Comparison of ENCODE assay signal across 9 cellular contexts in the genomic region with DNA sequence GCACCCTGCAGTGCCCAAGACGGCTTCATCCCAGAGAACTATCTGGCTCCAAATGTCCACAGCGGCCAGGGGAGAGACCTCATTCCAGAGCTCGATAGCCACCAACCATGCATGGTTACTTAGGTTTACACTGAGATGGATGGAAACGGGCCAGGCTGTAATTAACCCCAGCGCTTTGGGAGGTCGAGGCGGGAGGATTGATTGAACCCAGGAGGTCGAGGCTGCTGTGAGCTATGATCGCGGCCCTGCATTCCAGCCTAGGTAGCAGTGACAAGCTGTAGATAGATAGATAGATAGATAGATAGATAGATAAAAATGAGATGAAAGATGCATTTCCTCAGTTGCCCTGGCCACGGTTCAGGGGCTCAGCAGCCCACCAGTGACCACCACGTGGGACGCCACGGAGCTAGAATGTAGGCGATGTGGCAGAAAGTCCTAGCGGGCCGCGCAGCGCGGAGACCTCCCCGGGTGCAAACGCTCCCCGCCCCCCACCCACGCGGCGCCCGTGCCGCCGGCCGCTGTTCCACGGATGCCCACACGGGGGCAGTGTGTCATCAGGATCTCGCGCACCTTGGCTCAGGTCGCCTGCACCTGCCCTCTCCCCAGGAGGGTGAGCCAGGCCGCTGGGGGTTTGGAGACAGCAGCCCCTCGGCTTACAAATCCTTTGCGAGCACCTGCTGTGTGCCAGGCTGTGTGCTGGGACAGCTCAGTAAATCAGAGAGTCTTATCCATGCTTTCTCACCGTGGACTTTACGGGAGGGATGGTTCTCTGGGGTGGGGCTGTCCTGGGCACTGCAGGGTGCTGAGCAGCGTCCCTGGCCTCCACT. TPM values are rescaled to one million over a fixed set of nuclear protein-coding genes. Genes with fewer than 3 reads are reported as not detected.
DNase-seq lines count a peak whose midpoint lies in the region; ATAC-seq, FAIRE-seq and TF ChIP-seq lines count a peak whose summit lies in the region.
"Had no signal": no experiment of that assay in that cellular context is flagged by ENCODE, and none has a peak within 500 bp of the region (broad histone marks: within the 10 kb centered on the region; RNA-seq: fewer than 3 reads in every experiment).

No MANE protein-coding gene starts in this region.

- in situ Hi-C loops in K562 (cut with MboI) = no loop called here

- no peaks in the 10 kb centered on the region for H3K9me1 ChIP-seq in K562 (ENCODE audit: control insufficient read depth, insufficient read depth, low read length)

- FAIRE-seq in K562 (lab: Jason Lieb, UNC) = peak; percentile 19

- peak overlapping the region; percentile 81 for H3K4me2 ChIP-seq in K562 (ENCODE audit: insufficient read depth, low read length)

- BruUV-seq in K562 (replicated peaks; lab: Mats Ljungman, UMichigan) = no TSS peak

- H3K79me2 ChIP-seq in K562 (ENCODE audit: control insufficient read depth, insufficient read depth, low read length) = no peaks in the 10 kb centered on the region

- no peaks in the 10 kb centered on the region for H3K27me3 ChIP-seq in K562 (ENCODE audit: control insufficient read depth in 2 of 2, insufficient read depth in 2 of 2, low read length in 2 of 2)

- CTCF ChIA-PET in K562 (lab: Yijun Ruan, JAX; ENCODE audit: low intra/inter-chr PET ratio) = interaction anchor here (0.6 to 1.7 kb wide), 9 partner anchors 28 to 409 kb away, joined by 3 to 8 read pairs (median 4); no protein-coding TSS in a partner anchor

- intact Hi-C loops in K562 (cut with micrococcal nuclease) = loop anchor here (1.0 to 2.0 kb wide), 2 partner anchors 87 to 114 kb away; no protein-coding TSS in a partner anchor

- H3K36me3 ChIP-seq in K562 (ENCODE audit: control insufficient read depth, insufficient read depth, low read length) = no peaks in the 10 kb centered on the region

- H3K27ac ChIP-seq in K562 (ENCODE audit: extremely low read depth, low read depth, low read length) = no peak overlapping the region

- H2AFZ ChIP-seq in K562 (ENCODE audit: low read depth, low read length) = peak overlapping the region; percentile 75

- H3K4me3 ChIP-seq in K562 = no peak overlapping the region

- TF ChIP-seq EP300 in K562 (IDR thresholded peaks at IDR 0.05; ENCODE audit: low read length) = no peak

- TF ChIP-seq POLR2A in K562 (conservative IDR thresholded peaks at IDR 0.05) = no peak

- 12% methylated on average over 33 of the region's 41 CpGs for WGBS in K562 (ENCODE audit: insufficient coverage, low coverage, missing lambda C conversion rate)

- ATAC-seq in K562 (peak; percentile 74), GM21528 (IDR thresholded peaks at IDR 0.05; ENCODE audit: low FRiP score, unreplicated experiment) (no peak)

- peak; percentile 85 to 92 (median 91) for TF ChIP-seq CTCF in K562 (IDR thresholded peaks at IDR 0.05 in 2 of 3, conservative IDR thresholded peaks at IDR 0.05 in 1 of 3; ENCODE audit: insufficient read depth in 2 of 3, low read depth in 1 of 3, low read length in 3 of 3)

- peaks cover 8 to 18% of the 10 kb centered on the region in 2 experiments; a peak in 3 of 5 replicates for H3K4me1 ChIP-seq in K562 (replicated peaks in 1 of 2; ENCODE audit: control insufficient read depth in 2 of 2, insufficient read depth in 2 of 2, low read length in 2 of 2)

- H3K9me3 ChIP-seq in K562 (replicated peaks; ENCODE audit: control insufficient read depth, insufficient read depth, low read depth, low read length) = no peaks in the 10 kb centered on the region

- POLR2A ChIA-PET in K562 (lab: Yijun Ruan, JAX) = interaction anchor here (0.7 to 0.9 kb wide), 2 partner anchors 22 to 38 kb away, joined by 3 read pairs; no protein-coding TSS in a partner anchor

- no peaks in the 10 kb centered on the region for H4K20me1 ChIP-seq in K562 (replicated peaks; ENCODE audit: control insufficient read depth, insufficient read depth, low read length)

- peak; percentile 82 to 85 for TF ChIP-seq RAD21 in K562 (CRISPR knock-in tag; conservative IDR thresholded peaks at IDR 0.05 in 1 of 2, IDR thresholded peaks at IDR 0.05 in 1 of 2)

- peak overlapping the region; percentile 45 to 75; a peak in 1 of 4 replicates for H3K9ac ChIP-seq in K562 (ENCODE audit: insufficient read depth in 1 of 2, low read depth in 2 of 2, low read length in 2 of 2)

- DNase-seq in COR-L47 (lab: John Stamatoyannopoulos, UW) (peak; percentile 68), HuH-7.5 (ENCODE audit: low spot score) (peak; percentile 67), T-helper 22 cell (ENCODE audit: low read depth) (peak; percentile 35), K562 (ENCODE audit: extremely low read depth in 1 of 4, low spot score in 3 of 4) (peak; percentile 75 to 86 (median 81)), kidney glomerular epithelial cell (lab: John Stamatoyannopoulos, UW) (peak; percentile 46), SW480 (ENCODE audit: low spot score) (no peak)
- DNase-seq in stimulated activated CD4-positive, alpha-beta T cell treated with anti-CD3 and anti-CD28 coated beads, TNF-alpha, amount 100 ng/mL, for 1 hour (ENCODE audit: low read depth in 3 of 3, low spot score in 1 of 3) = peak in 2 of 3 donors; percentile 68 to 86

TF ChIP-seq in K562, 482 proteins besides CTCF, POLR2A, EP300 and RAD21 (continues in another document):
- TF ChIP-seq, protein P1, sequence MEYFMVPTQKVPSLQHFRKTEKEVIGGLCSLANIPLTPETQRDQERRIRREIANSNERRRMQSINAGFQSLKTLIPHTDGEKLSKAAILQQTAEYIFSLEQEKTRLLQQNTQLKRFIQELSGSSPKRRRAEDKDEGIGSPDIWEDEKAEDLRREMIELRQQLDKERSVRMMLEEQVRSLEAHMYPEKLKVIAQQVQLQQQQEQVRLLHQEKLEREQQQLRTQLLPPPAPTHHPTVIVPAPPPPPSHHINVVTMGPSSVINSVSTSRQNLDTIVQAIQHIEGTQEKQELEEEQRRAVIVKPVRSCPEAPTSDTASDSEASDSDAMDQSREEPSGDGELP (CRISPR knock-in tag; IDR thresholded peaks at IDR 0.05; ENCODE audit: borderline replicate concordance) = peak; percentile 50; the same call in 1 of the 2 replicates
- TF ChIP-seq NR2F6 (CRISPR knock-in tag; IDR thresholded peaks at IDR 0.05) (no peak), ZBTB7A (IDR thresholded peaks at IDR 0.05; ENCODE audit: borderline replicate concordance, control insufficient read depth, low read depth, low read length) (peak; percentile 76; the same call in 1 of the 2 replicates), EZH2 (IDR thresholded peaks at IDR 0.05; ENCODE audit: borderline replicate concordance, low read depth, low read length) (no peak)

RNA-seq across cellular contexts. Expression of a gene that starts 13.5 kb away (rescaled TPM):
- 147 and 335 TPM in 2 replicates for total RNA-seq in K562 (2011; cell fraction: chromatin; rRNA removed; ENCODE audit: low replicate concordance)
- 259 and 282 TPM in 2 replicates for total RNA-seq in K562 (2011; cell fraction: nucleolus; rRNA removed)
- 209 and 242 TPM in 2 replicates for total RNA-seq in K562 (2011; cell fraction: nucleoplasm; rRNA removed)
- 264 and 355 TPM in 2 replicates for total RNA-seq in K562 (2014; rRNA removed)
- 75.8 and 89.1 TPM in 2 replicates for total RNA-seq in K562 (2014; rRNA removed; fragmentation: Illumina TruSeq; extraction: Trizol)
- 172 and 178 TPM in 2 replicates for total RNA-seq in K562 (2015; rRNA removed; fragmentation: Illumina TruSeq; extraction: Trizol)
- 347 and 360 TPM in 2 replicates for total RNA-seq in K562 (2021)
- polyA plus RNA-seq in K562 (2011; rRNA removed) = 280 and 366 TPM in 2 replicates
- polyA plus RNA-seq in K562 (2011; cell fraction: cytosol; rRNA removed) = 357 and 770 TPM in 2 replicates
- 343 and 561 TPM in 2 replicates for polyA plus RNA-seq in K562 (2011; cell fraction: nucleus; rRNA removed)
- 396 and 430 TPM in 2 replicates for polyA plus RNA-seq in K562 (2012)
- polyA plus RNA-seq in K562 (2014; fragmentation: Illumina TruSeq; extraction: Trizol) = 235 and 381 TPM in 2 replicates
- polyA plus RNA-seq in K562 (2014; fragmentation: Nextera tagmentation; extraction: Ambion mirVana) = 1 to 10 TPM; 2.0 to 6.2 TPM
- polyA plus RNA-seq in K562 (2014; rRNA removed) = 316 and 334 TPM in 2 replicates
- 222 and 305 TPM in 2 replicates for polyA minus RNA-seq in K562 (2011; rRNA and poly(A)+ RNA removed)
- polyA minus RNA-seq in K562 (2011; cell fraction: cytosol; rRNA and poly(A)+ RNA removed) = 290 and 401 TPM in 2 replicates
- 64.5 and 71.5 TPM in 2 replicates for polyA minus RNA-seq in K562 (2011; cell fraction: nucleus; rRNA and poly(A)+ RNA removed)

RNA-seq across cellular contexts. Expression of a gene that starts 18.3 kb away (rescaled TPM):
- 18.8 and 42.3 TPM in 2 replicates for total RNA-seq in K562 (2011; cell fraction: chromatin; rRNA removed; ENCODE audit: low replicate concordance)
- 20.7 and 22.8 TPM in 2 replicates for total RNA-seq in K562 (2011; cell fraction: nucleolus; rRNA removed)
- total RNA-seq in K562 (2011; cell fraction: nucleoplasm; rRNA removed) = 12.6 and 17.6 TPM in 2 replicates
- 14.5 and 19.3 TPM in 2 replicates for total RNA-seq in K562 (2014; rRNA removed)
- total RNA-seq in K562 (2014; rRNA removed; fragmentation: Illumina TruSeq; extraction: Trizol) = 7.0 and 12.7 TPM in 2 replicates
- 13.4 and 16.5 TPM in 2 replicates for total RNA-seq in K562 (2015; rRNA removed; fragmentation: Illumina TruSeq; extraction: Trizol)
- total RNA-seq in K562 (2021) = 24.3 and 24.8 TPM in 2 replicates
- 3.6 and 9.7 TPM in 2 replicates for polyA plus RNA-seq in K562 (2011; rRNA removed)
- polyA plus RNA-seq in K562 (2011; cell fraction: cytosol; rRNA removed) = 11.1 and 14.7 TPM in 2 replicates
- polyA plus RNA-seq in K562 (2011; cell fraction: nucleus; rRNA removed) = 18.1 and 22.6 TPM in 2 replicates
- polyA plus RNA-seq in K562 (2012) = 22.6 and 23.5 TPM in 2 replicates
- polyA plus RNA-seq in K562 (2014; fragmentation: Illumina TruSeq; extraction: Trizol) = 23.5 and 24.5 TPM in 2 replicates
- polyA plus RNA-seq in K562 (2014; fragmentation: Nextera tagmentation; extraction: Ambion mirVana) = under 1 TPM; 0.18 to 0.21 TPM
- polyA plus RNA-seq in K562 (2014; rRNA removed) = 16.6 and 18.2 TPM in 2 replicates
- 1.6 and 10.8 TPM in 2 replicates for polyA minus RNA-seq in K562 (2011; rRNA and poly(A)+ RNA removed)
- 10.8 and 11.5 TPM in 2 replicates for polyA minus RNA-seq in K562 (2011; cell fraction: cytosol; rRNA and poly(A)+ RNA removed)
- polyA minus RNA-seq in K562 (2011; cell fraction: nucleus; rRNA and poly(A)+ RNA removed) = 4.6 and 5.7 TPM in 2 replicates

RNA-seq across cellular contexts. Expression of a gene that starts 46.7 kb away (rescaled TPM):
- 30.9 and 72.5 TPM in 2 replicates for total RNA-seq in K562 (2011; cell fraction: chromatin; rRNA removed; ENCODE audit: low replicate concordance)
- 30.0 and 48.0 TPM in 2 replicates for total RNA-seq in K562 (2011; cell fraction: nucleolus; rRNA removed)
- 19.1 and 21.2 TPM in 2 replicates for total RNA-seq in K562 (2011; cell fraction: nucleoplasm; rRNA removed)
- total RNA-seq in K562 (2014; rRNA removed) (5.5 and 6.4 TPM in 2 replicates), K562 (2014; rRNA removed; fragmentation: Illumina TruSeq; extraction: Trizol) (2.4 and 2.7 TPM in 2 replicates), K562 (2015; rRNA removed; fragmentation: Illumina TruSeq; extraction: Trizol) (4.4 and 4.5 TPM in 2 replicates), K562 (2021) (13.1 and 15.2 TPM in 2 replicates)
- polyA plus RNA-seq in K562 (2011; rRNA removed) (10.7 and 12.0 TPM in 2 replicates), K562 (2014; fragmentation: Illumina TruSeq; extraction: Trizol) (6.2 and 8.8 TPM in 2 replicates), K562 (2014; fragmentation: Nextera tagmentation; extraction: Ambion mirVana) (under 1 TPM; 0.35 to 0.53 TPM), K562 (2014; rRNA removed) (10.5 and 10.6 TPM in 2 replicates)
- 6.0 and 17.7 TPM in 2 replicates for polyA plus RNA-seq in K562 (2011; cell fraction: cytosol; rRNA removed)
- 34.3 and 67.6 TPM in 2 replicates for polyA plus RNA-seq in K562 (2011; cell fraction: nucleus; rRNA removed)
- polyA plus RNA-seq in K562 (2012) = 25.8 and 36.0 TPM in 2 replicates
- 2.9 and 8.1 TPM in 2 replicates for polyA minus RNA-seq in K562 (2011; rRNA and poly(A)+ RNA removed)
- 10.4 and 11.6 TPM in 2 replicates for polyA minus RNA-seq in K562 (2011; cell fraction: cytosol; rRNA and poly(A)+ RNA removed)
- 6.6 and 9.0 TPM in 2 replicates for polyA minus RNA-seq in K562 (2011; cell fraction: nucleus; rRNA and poly(A)+ RNA removed)
- total RNA-seq: M059J had no signal
